In genomic region chr9:124439661-124440243, GRCh38 we compare ENCODE assay signal across 21 cellular contexts. TPM values are rescaled to one million over a fixed set of nuclear protein-coding genes. Genes with fewer than 3 reads are reported as not detected.
"Had no signal": no experiment of that assay in that cellular context is flagged by ENCODE, and none has a peak within 500 bp of the region (broad histone marks: within the 10 kb centered on the region; RNA-seq: fewer than 3 reads in every experiment).

No MANE protein-coding gene starts in this region.

- H3K4me3 Mint-ChIP-seq: naive B cell, nephron had no signal

- DNase-seq: effector memory CD4-positive, alpha-beta T cell; esophagus squamous epithelium; foreskin fibroblast; kidney; left cardiac atrium; left ventricle myocardium inferior; lower lobe of right lung; mesenchymal stem cell; naive B cell; small intestine; stimulated activated CD4-positive, alpha-beta T cell treated with anti-CD3 and anti-CD28 coated beads, Interleukin-2, amount 100 ng/mL, for 48 hours; stimulated activated naive CD8-positive, alpha-beta T cell treated with anti-CD3 and anti-CD28 coated beads, Interleukin-15, Interleukin-2, amounts not matched to agents 100 U/mL and 50 U/mL, for 24 hours; uterus had no signal

- ATAC-seq: left cardiac atrium; lower lobe of right lung; stimulated activated naive CD8-positive, alpha-beta T cell treated with anti-CD3 and anti-CD28 coated beads, Interleukin-15, Interleukin-2, amounts not matched to agents 100 U/mL and 50 U/mL, for 24 hours had no signal

- H3K4me1 Mint-ChIP-seq: nephron had no signal

- H3K36me3 ChIP-seq: esophagus squamous epithelium, left ventricle myocardium inferior, lower lobe of right lung, suprapubic skin, tibial artery, upper lobe of left lung, uterus had no signal

- H3K9me3 ChIP-seq: esophagus squamous epithelium, suprapubic skin, tibial artery had no signal

- H3K4me1 ChIP-seq: left ventricle myocardium inferior, lower lobe of right lung, tibial artery, upper lobe of left lung, uterus had no signal

- H3K27me3 ChIP-seq: hepatocyte, upper lobe of left lung, uterus had no signal

- H3K27ac Mint-ChIP-seq: nephron had no signal

- H3K4me3 ChIP-seq: esophagus squamous epithelium, hepatocyte, left ventricle myocardium inferior, lower lobe of right lung, suprapubic skin, tibial artery, upper lobe of left lung, uterus had no signal

- H3K27ac ChIP-seq: epithelial cell of prostate, esophagus squamous epithelium, hepatocyte, left ventricle myocardium inferior, lower lobe of right lung, suprapubic skin, tibial artery, upper lobe of left lung, uterus had no signal

RNA-seq across cellular contexts. Expression of gene ADGRD2, which starts 10.5 kb away (rescaled TPM):
- total RNA-seq: hepatocyte, kidney, left cardiac atrium, left ventricle myocardium inferior, lower lobe of right lung, omental fat pad, pulmonary artery endothelial cell, upper lobe of left lung had no signal
- polyA plus RNA-seq: hepatocyte, small intestine had no signal
